Comparison of ENCODE assay signal across 14 cellular contexts in genomic region chr9:83959061-83959460, GRCh38. TPM values are rescaled to one million over a fixed set of nuclear protein-coding genes. Genes with fewer than 3 reads are reported as not detected.
DNase-seq lines count a peak whose midpoint lies in the region; ATAC-seq and TF ChIP-seq lines count a peak whose summit lies in the region.
"Had no signal": no experiment of that assay in that cellular context is flagged by ENCODE, and none has a peak within 500 bp of the region (broad histone marks: within the 10 kb centered on the region; RNA-seq: fewer than 3 reads in every experiment).

No MANE protein-coding gene starts in this region.

- H3K36me3 ChIP-seq in MG63, result no peaks in the 10 kb centered on the region; the same call in 1 of the 2 replicates
- peaks cover 2 to 7% of the 10 kb centered on the region in 2 experiments for H3K36me3 ChIP-seq in mesenchymal stem cell (ENCODE audit: control insufficient read depth in 1 of 2, insufficient read depth in 2 of 2, low read depth in 1 of 2, low read length in 2 of 2)
- H3K36me3 ChIP-seq in MM.1S (replicated peaks; ENCODE audit: insufficient read depth, low read length), result no peaks in the 10 kb centered on the region

- H3K9me3 ChIP-seq in CD4-positive, alpha-beta T cell (ENCODE audit: control insufficient read depth, low read length), result no peaks in the 10 kb centered on the region
- H3K9me3 ChIP-seq in MG63 (no peaks in the 10 kb centered on the region), mesenchymal stem cell (ENCODE audit: control insufficient read depth, low read length) (no peaks in the 10 kb centered on the region), MM.1S (replicated peaks; ENCODE audit: insufficient read depth, low read length) (no peaks in the 10 kb centered on the region)
- H3K9me3 ChIP-seq: Caco-2, stomach had no signal

- intact Hi-C loops in CD4-positive, alpha-beta T cell (cut with DNase I, micrococcal nuclease), result loop anchor here (2.0 to 5.0 kb wide), 2 partner anchors 18 to 37 kb away; partner anchors contain the start of gene KIF27 (in 2 of the 2)

- H3K23ac ChIP-seq in mesenchymal stem cell (ENCODE audit: low read length in 2 of 2), result no peak overlapping the region

- no peaks in the 10 kb centered on the region for H3K27me3 Mint-ChIP-seq in CD4-positive, alpha-beta T cell

- no peak overlapping the region for H2BK12ac ChIP-seq in mesenchymal stem cell (ENCODE audit: low read length in 2 of 2)

- no peaks in the 10 kb centered on the region for H3K9me3 Mint-ChIP-seq in CD4-positive, alpha-beta T cell

- H3K79me1 ChIP-seq in mesenchymal stem cell (replicated peaks; ENCODE audit: low read length, poor library complexity, severe bottlenecking), result no peaks in the 10 kb centered on the region

- H4K20me1 ChIP-seq in MM.1S (ENCODE audit: insufficient read depth, low read length), result no peaks in the 10 kb centered on the region

- TF ChIP-seq CTCF in CD4-positive, alpha-beta T cell (IDR thresholded peaks at IDR 0.05), result no peak
- no peak for TF ChIP-seq CTCF in astrocyte of the spinal cord (IDR thresholded peaks at IDR 0.05; ENCODE audit: low read depth, low read length)
- TF ChIP-seq CTCF in MM.1S (IDR thresholded peaks at IDR 0.05; ENCODE audit: low read length), result no peak

- H3K27me3 ChIP-seq in CD4-positive, alpha-beta T cell (ENCODE audit: control insufficient read depth, insufficient read depth, low read length), result no peaks in the 10 kb centered on the region
- no peaks in the 10 kb centered on the region for H3K27me3 ChIP-seq in MG63
- H3K27me3 ChIP-seq in mesenchymal stem cell (ENCODE audit: control insufficient read depth in 1 of 2, insufficient read depth in 1 of 2, low read length in 2 of 2), result no peaks in the 10 kb centered on the region
- H3K27me3 ChIP-seq in MM.1S (replicated peaks; ENCODE audit: insufficient read depth, low read length), result no peaks in the 10 kb centered on the region
- H3K27me3 ChIP-seq: stomach had no signal

- WGBS in mesenchymal stem cell, result 55% methylated on average over 4 of the region's 4 CpGs

- no peak overlapping the region for H3K18ac ChIP-seq in mesenchymal stem cell (ENCODE audit: low read depth in 1 of 2, low read length in 2 of 2)

- H3K4me1 ChIP-seq in mesenchymal stem cell (ENCODE audit: control insufficient read depth, insufficient read depth, low read depth, low read length) (peaks cover 6% of the 10 kb centered on the region), MM.1S (ENCODE audit: low read length) (no peaks in the 10 kb centered on the region)

- H2BK15ac ChIP-seq in mesenchymal stem cell (ENCODE audit: low read depth, poor library complexity, severe bottlenecking), result no peak overlapping the region

- DNase-seq in CD4-positive, alpha-beta T cell, result no peak
- DNase-seq in MG63, result peak; percentile 80
- peak; percentile 82 for DNase-seq in astrocyte of the spinal cord (ENCODE audit: low read depth, low spot score)
- peak; percentile 76 for DNase-seq in mesenchymal stem cell
- DNase-seq in MM.1S, result no peak
- DNase-seq in NCI-H524 (lab: John Stamatoyannopoulos, UW), result no peak
- no peak for DNase-seq in ecto neural progenitor cell (ENCODE audit: low spot score)
- DNase-seq: activated CD4-positive, alpha-beta T cell treated with anti-CD3 and anti-CD28 coated beads for 1 hour; activated naive CD4-positive, alpha-beta T cell treated with Interleukin-2 at 50 U/mL for 16 hours; Caco-2; NCI-H2081 treated with DMSO at 0.1 percent for 48 hours; stimulated activated CD4-positive, alpha-beta T cell treated with anti-CD3 and anti-CD28 coated beads, Interleukin-2, amount 100 ng/mL, for 24 hours; stomach had no signal

- H3K9ac ChIP-seq in mesenchymal stem cell (ENCODE audit: low read length) (peak overlapping the region; percentile 23), MM.1S (ENCODE audit: low read length) (no peak overlapping the region)

- no peak overlapping the region for H4K8ac ChIP-seq in mesenchymal stem cell (ENCODE audit: low read length)

- H3K4me2 ChIP-seq in mesenchymal stem cell (ENCODE audit: low read length, poor library complexity, severe bottlenecking) (no peak overlapping the region), MM.1S (ENCODE audit: low read depth, low read length) (no peak overlapping the region)

- H3K4me3 Mint-ChIP-seq in CD4-positive, alpha-beta T cell, result peak overlapping the region; percentile 13

- H3K79me2 ChIP-seq in MM.1S (ENCODE audit: low read length), result no peaks in the 10 kb centered on the region

- H3K4me3 ChIP-seq in MG63 (no peak overlapping the region), astrocyte of the spinal cord (ENCODE audit: low read depth, low read length) (no peak overlapping the region), mesenchymal stem cell (ENCODE audit: insufficient read depth in 1 of 2, low read depth in 1 of 2, low read length in 2 of 2) (no peak overlapping the region), MM.1S (ENCODE audit: low read length) (no peak overlapping the region)
- H3K4me3 ChIP-seq: stomach had no signal

- H2BK120ac ChIP-seq in mesenchymal stem cell (ENCODE audit: low read depth, low read length), result no peak overlapping the region

- no peak overlapping the region for H4K91ac ChIP-seq in mesenchymal stem cell (ENCODE audit: low read length)

- in situ Hi-C loops in astrocyte of the spinal cord (cut with HindIII; ENCODE audit: low sequenced_read_pairs), result no loop called here

- peaks cover 19% of the 10 kb centered on the region for H3K36me3 Mint-ChIP-seq in CD4-positive, alpha-beta T cell (ENCODE audit: low read depth)

- H3K27ac ChIP-seq in CD4-positive, alpha-beta T cell (ENCODE audit: low read depth, low read length), result no peak overlapping the region
- H3K27ac ChIP-seq in mesenchymal stem cell (ENCODE audit: low read length, poor library complexity, severe bottlenecking), result peak overlapping the region; percentile 71
- no peak overlapping the region for H3K27ac ChIP-seq in MM.1S (ENCODE audit: low read length)

- H2AK5ac ChIP-seq in mesenchymal stem cell (ENCODE audit: low read length, severe bottlenecking), result no peak overlapping the region

- H3F3A ChIP-seq in MM.1S (ENCODE audit: insufficient read depth, low read length), result no peaks in the 10 kb centered on the region

- H3K14ac ChIP-seq in mesenchymal stem cell (ENCODE audit: low read length in 2 of 2), result no peak overlapping the region

- no peaks in the 10 kb centered on the region for H3K9me2 ChIP-seq in MM.1S (replicated peaks; ENCODE audit: insufficient read depth, low read length)

- H2AFZ ChIP-seq in mesenchymal stem cell (ENCODE audit: low read depth, low read length), result no peak overlapping the region
- no peak overlapping the region for H2AFZ ChIP-seq in MM.1S (ENCODE audit: low read length)

- H3K4me1 Mint-ChIP-seq in CD4-positive, alpha-beta T cell (ENCODE audit: low read depth), result peaks cover 23% of the 10 kb centered on the region

- CTCF ChIA-PET in CD4-positive, alpha-beta T cell (lab: Charles Lee), result interaction anchor here (0.7 kb wide), 1 partner anchor 41 kb away, joined by 3 read pairs; no protein-coding TSS in a partner anchor

- H2BK5ac ChIP-seq in mesenchymal stem cell (ENCODE audit: low read depth, low read length, poor library complexity, severe bottlenecking), result no peak overlapping the region

- no peak overlapping the region for H3K4ac ChIP-seq in mesenchymal stem cell (ENCODE audit: low read depth in 1 of 2, low read length in 2 of 2)

- no peak overlapping the region for H3K27ac Mint-ChIP-seq in CD4-positive, alpha-beta T cell

- no peak for ATAC-seq in CD4-positive, alpha-beta T cell (ENCODE audit: poor library complexity)
- ATAC-seq in HG02623 (IDR thresholded peaks at IDR 0.05; ENCODE audit: unreplicated experiment), result no peak

- POLR2A ChIA-PET in CD4-positive, alpha-beta T cell (lab: Charles Lee), result no interaction called here

RNA-seq across cellular contexts. Expression of gene HNRNPK, which starts 21.0 kb away (rescaled TPM):
- 100 to 1,000 TPM; 656 to 688 TPM for total RNA-seq in CD4-positive, alpha-beta T cell
- 753 and 901 TPM in 2 replicates for total RNA-seq in MG63 (2014; rRNA removed; shearing (Covaris generic); ENCODE audit: low replicate concordance)
- 352 TPM for polyA plus RNA-seq in mesenchymal stem cell (2013, experiment 1 of 2)
- 352 TPM for polyA plus RNA-seq in mesenchymal stem cell (2013, experiment 2 of 2)

RNA-seq across cellular contexts. Expression of gene RMI1, which starts 21.5 kb away (rescaled TPM):
- 1 to 10 TPM in 1 of 2 experiments, under 1 TPM in 1; 0.66 to 1.2 TPM for total RNA-seq in CD4-positive, alpha-beta T cell
- 11.6 and 34.4 TPM in 2 replicates for total RNA-seq in MG63 (2014; rRNA removed; shearing (Covaris generic); ENCODE audit: low replicate concordance)
- polyA plus RNA-seq in mesenchymal stem cell (2013, experiment 1 of 2), result 4.1 TPM
- 4.1 TPM for polyA plus RNA-seq in mesenchymal stem cell (2013, experiment 2 of 2)

RNA-seq across cellular contexts. Expression of gene KIF27, which starts 37.8 kb away (rescaled TPM):
- 1 to 10 TPM; 3.6 to 5.1 TPM for total RNA-seq in CD4-positive, alpha-beta T cell
- 0.69 and 1.8 TPM in 2 replicates for total RNA-seq in MG63 (2014; rRNA removed; shearing (Covaris generic); ENCODE audit: low replicate concordance)
- polyA plus RNA-seq in mesenchymal stem cell (2013, experiment 1 of 2), result 1.2 TPM
- 1.1 TPM for polyA plus RNA-seq in mesenchymal stem cell (2013, experiment 2 of 2)

Comparison
In these comparisons a context has a peak if more than half of its experiments do, and no peak if none do; other contexts are left out.
1. DNase-seq: peak in MG63 (single experiment), astrocyte of the spinal cord (single experiment) and mesenchymal stem cell (single experiment); none in CD4-positive, alpha-beta T cell (0 of 10), MM.1S (single experiment), NCI-H524 (0 of 2) and ecto neural progenitor cell (single experiment).